11 cellular contexts compared by ENCODE assay signal in the genomic region with DNA sequence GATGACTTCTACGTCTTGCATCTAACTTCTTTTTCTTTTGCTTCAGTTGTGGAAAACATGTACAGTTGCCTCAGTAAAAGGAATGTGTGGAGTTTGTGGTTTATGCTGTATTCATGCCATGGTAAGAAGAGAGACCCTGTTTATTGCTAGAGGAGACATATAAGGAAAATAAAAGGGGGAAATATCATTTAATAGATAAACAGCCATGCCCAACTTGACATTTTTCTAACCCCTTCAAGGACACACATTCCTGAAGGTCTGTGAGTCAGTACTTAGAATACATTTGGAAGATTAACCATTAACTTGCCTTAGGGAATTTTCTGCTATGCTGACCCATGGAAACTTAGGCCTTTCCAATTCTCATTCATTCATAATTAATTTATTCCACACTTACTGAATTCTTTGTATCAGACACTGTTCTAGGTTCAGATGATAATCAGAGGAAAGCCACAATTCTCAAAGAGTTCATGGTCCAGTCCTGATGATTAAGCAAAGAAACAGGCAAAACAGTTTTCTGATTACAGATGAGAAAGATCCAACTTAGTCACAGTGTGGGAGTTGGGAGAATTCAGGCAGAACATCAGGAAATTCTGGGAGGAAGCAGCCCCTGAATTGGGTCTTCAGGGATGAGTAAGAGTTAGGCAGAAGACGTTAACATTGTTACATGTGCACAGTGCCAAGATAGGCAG.
DNase-seq lines count a peak whose midpoint lies in the region; FAIRE-seq and TF ChIP-seq lines count a peak whose summit lies in the region.
"Had no signal": no experiment of that assay in that cellular context is flagged by ENCODE, and none has a peak within 500 bp of the region (broad histone marks: within the 10 kb centered on the region; RNA-seq: fewer than 3 reads in every experiment).

No MANE protein-coding gene starts in this region.

- H3K4me1 Mint-ChIP-seq in Calu3 (ENCODE audit: low read depth, unreplicated experiment) = peaks cover 14% of the 10 kb centered on the region
- peaks cover 57% of the 10 kb centered on the region for H3K4me1 Mint-ChIP-seq in osteocyte (ENCODE audit: unreplicated experiment)
- H3K4me1 Mint-ChIP-seq: naive thymus-derived CD4-positive, alpha-beta T cell had no signal

- H3K27me3 ChIP-seq in small intestine (ENCODE audit: control insufficient read depth in 2 of 2, insufficient read depth in 2 of 2, low read length in 2 of 2) = no peaks in the 10 kb centered on the region

- H3K27ac ChIP-seq in RWPE1 (no peak overlapping the region), small intestine (ENCODE audit: low read depth in 1 of 2, low read length in 1 of 2) (no peak overlapping the region)

- POLR2A ChIA-PET in RWPE1 (lab: Yijun Ruan, JAX; ENCODE audit: low non-redundant PET) = no interaction called here

- H3K27ac Mint-ChIP-seq in Calu3 (ENCODE audit: unreplicated experiment) (peak overlapping the region; percentile 72), osteocyte (ENCODE audit: unreplicated experiment) (peak overlapping the region; percentile 78)
- H3K27ac Mint-ChIP-seq: naive thymus-derived CD4-positive, alpha-beta T cell had no signal

- H3K36me3 Mint-ChIP-seq in Calu3 (ENCODE audit: insufficient read depth, unreplicated experiment) (peaks cover 8% of the 10 kb centered on the region), osteocyte (ENCODE audit: unreplicated experiment) (no peaks in the 10 kb centered on the region)

- H3K9me3 Mint-ChIP-seq in Calu3 (ENCODE audit: low read depth, unreplicated experiment) (no peaks in the 10 kb centered on the region), osteocyte (ENCODE audit: unreplicated experiment) (peaks cover 6% of the 10 kb centered on the region)

- DNase-seq in Calu3 (no peak), RWPE1 (ENCODE audit: low spot score) (peak; percentile 26), fibroblast of gingiva (ENCODE audit: low read depth) (peak; percentile 81), osteocyte (ENCODE audit: extremely low spot score, unreplicated experiment) (no peak), midbrain (lab: John Stamatoyannopoulos, UW) (no peak), small intestine (no peak), SIG-M5 treated with dmso at 0.1 percent for 504 hours (lab: John Stamatoyannopoulos, UW; ENCODE audit: unreplicated experiment) (no peak)
- DNase-seq in activated CD4-positive, alpha-beta T cell treated with anti-CD3 and anti-CD28 coated beads, Interleukin-2, amount 50 U/mL, for 48 hours = no peak
- DNase-seq: DMS 273 treated with DMSO at 0.1 percent for 48 hours; naive thymus-derived CD4-positive, alpha-beta T cell; stimulated activated CD4-positive, alpha-beta T cell treated with anti-CD3 and anti-CD28 coated beads, Interleukin-2, amount 100 ng/mL, for 48 hours had no signal

- H3K4me1 ChIP-seq in small intestine (ENCODE audit: control insufficient read depth in 2 of 2, insufficient read depth in 1 of 2, low read depth in 1 of 2, low read length in 1 of 2) = no peaks in the 10 kb centered on the region

- TF ChIP-seq CTCF in Calu3 (IDR thresholded peaks at IDR 0.05; ENCODE audit: unreplicated experiment) (no peak), RWPE1 (conservative IDR thresholded peaks at IDR 0.05; ENCODE audit: low read depth) (no peak), osteocyte (IDR thresholded peaks at IDR 0.05) (no peak)

- no TSS peak for BruUV-seq in Calu3 (replicated peaks; lab: Mats Ljungman, UMichigan)

- intact Hi-C loops in Calu3 (cut with micrococcal nuclease; ENCODE audit: unreplicated experiment) = no loop called here

- H3K9me3 ChIP-seq in small intestine (ENCODE audit: control insufficient read depth, low read depth) = no peaks in the 10 kb centered on the region

- CTCF ChIA-PET in Calu3 (lab: Charles Lee) (no interaction called here), RWPE1 (lab: Yijun Ruan, JAX) (interaction anchor here (0.8 kb wide), 1 partner anchor 373 kb away, joined by 3 read pairs; no protein-coding TSS in a partner anchor)

- H3K4me3 ChIP-seq in small intestine (ENCODE audit: low read depth in 1 of 2, low read length in 2 of 2) = no peak overlapping the region

- no peaks in the 10 kb centered on the region for H3K36me3 ChIP-seq in small intestine (ENCODE audit: control insufficient read depth in 2 of 2, insufficient read depth in 2 of 2, low read length in 2 of 2)

- H3K27me3 Mint-ChIP-seq in Calu3 (ENCODE audit: unreplicated experiment) (no peaks in the 10 kb centered on the region), osteocyte (ENCODE audit: unreplicated experiment) (no peaks in the 10 kb centered on the region)

- 43 to 51% (median 47%) methylated on average over 2 of the region's 2 CpGs for WGBS in small intestine, 3 donors

- FAIRE-seq in small intestine (lab: Jason Lieb, UNC) = no peak

- H3K4me3 Mint-ChIP-seq in Calu3 (ENCODE audit: low read depth, unreplicated experiment) (peak overlapping the region; percentile 38), osteocyte (ENCODE audit: unreplicated experiment) (no peak overlapping the region)
- H3K4me3 Mint-ChIP-seq: naive thymus-derived CD4-positive, alpha-beta T cell had no signal

Comparison
In these comparisons a context has a peak if more than half of its experiments do, and no peak if none do; other contexts are left out.
1. DNase-seq: peak in RWPE1 (single experiment) and fibroblast of gingiva (single experiment); none in Calu3 (single experiment), osteocyte (single experiment), activated CD4-positive, alpha-beta T cell treated with anti-CD3 and anti-CD28 coated beads, Interleukin-2, amount 50 U/mL, for 48 hours (0 of 2), midbrain (single experiment), small intestine (single experiment) and SIG-M5 treated with dmso at 0.1 percent for 504 hours (single experiment).